12 cellular contexts compared by ENCODE assay signal in genomic region chr1:153635872-153636271, GRCh38. TPM values are rescaled to one million over a fixed set of nuclear protein-coding genes. Genes with fewer than 3 reads are reported as not detected.
DNase-seq lines count a peak whose midpoint lies in the region; ATAC-seq, FAIRE-seq and TF ChIP-seq lines count a peak whose summit lies in the region.
"Had no signal": no experiment of that assay in that cellular context is flagged by ENCODE, and none has a peak within 500 bp of the region (broad histone marks: within the 10 kb centered on the region; RNA-seq: fewer than 3 reads in every experiment).

No MANE protein-coding gene starts in this region.

- H3K9ac ChIP-seq in subcutaneous abdominal adipose tissue (ENCODE audit: low read length in 5 of 5), result no peak overlapping the region

- CTCF ChIA-PET in activated naive CD4-positive, alpha-beta T cell treated with anti-CD3 and anti-CD28 coated beads for 36 hours (lab: Charles Lee), result interaction anchor here (3.1 kb wide), 1 partner anchor 103 kb away, joined by 12 read pairs; no protein-coding TSS in a partner anchor

- peak overlapping the region in 1 of 5 donors; percentile 7 for H3K4me3 ChIP-seq in subcutaneous abdominal adipose tissue (ENCODE audit: low read depth in 1 of 5, low read length in 5 of 5)

- H3K4me3 Mint-ChIP-seq in activated naive CD4-positive, alpha-beta T cell treated with anti-CD3 and anti-CD28 coated beads for 36 hours, result peak overlapping the region; percentile 90
- H3K4me3 Mint-ChIP-seq in activated T-helper 17 cell treated with anti-CD3 and anti-CD28 coated beads, Interleukin-2, amount 50 U/mL, for 72 hours, result peak overlapping the region; percentile 95
- H3K4me3 Mint-ChIP-seq in immature natural killer cell, result peak overlapping the region; percentile 69 to 85 (median 78)

- H3K4me1 Mint-ChIP-seq in activated naive CD4-positive, alpha-beta T cell treated with anti-CD3 and anti-CD28 coated beads for 36 hours (ENCODE audit: low read depth), result peaks cover 46% of the 10 kb centered on the region
- peaks cover 25% of the 10 kb centered on the region for H3K4me1 Mint-ChIP-seq in activated T-helper 17 cell treated with anti-CD3 and anti-CD28 coated beads, Interleukin-2, amount 50 U/mL, for 72 hours
- peaks cover 36 to 51% of the 10 kb centered on the region in 2 donors for H3K4me1 Mint-ChIP-seq in immature natural killer cell

- peaks cover 15 to 50% (median 43%) of the 10 kb centered on the region in 5 donors for H3K36me3 ChIP-seq in subcutaneous abdominal adipose tissue (ENCODE audit: control insufficient read depth in 5 of 5, insufficient read depth in 5 of 5, low read length in 5 of 5)

- H3K4me1 ChIP-seq in subcutaneous abdominal adipose tissue (ENCODE audit: control insufficient read depth in 5 of 5, insufficient read depth in 5 of 5, low read length in 5 of 5), result peaks cover 3 to 46% (median 44%) of the 10 kb centered on the region in 5 donors
- H3K4me1 ChIP-seq: BE2C had no signal

- TF ChIP-seq POLR2A in GM12891 (IDR thresholded peaks at IDR 0.05; ENCODE audit: low read depth, low read length), result no peak

- H3K27ac Mint-ChIP-seq in activated naive CD4-positive, alpha-beta T cell treated with anti-CD3 and anti-CD28 coated beads for 36 hours, result peak overlapping the region; percentile 75
- H3K27ac Mint-ChIP-seq in activated T-helper 17 cell treated with anti-CD3 and anti-CD28 coated beads, Interleukin-2, amount 50 U/mL, for 72 hours, result peak overlapping the region; percentile 95
- peak overlapping the region; percentile 34 to 88 (median 80) for H3K27ac Mint-ChIP-seq in immature natural killer cell

- H3K9me3 Mint-ChIP-seq in activated naive CD4-positive, alpha-beta T cell treated with anti-CD3 and anti-CD28 coated beads for 36 hours, result no peaks in the 10 kb centered on the region
- no peaks in the 10 kb centered on the region for H3K9me3 Mint-ChIP-seq in activated T-helper 17 cell treated with anti-CD3 and anti-CD28 coated beads, Interleukin-2, amount 50 U/mL, for 72 hours
- no peaks in the 10 kb centered on the region for H3K9me3 Mint-ChIP-seq in immature natural killer cell

- intact Hi-C loops in activated naive CD4-positive, alpha-beta T cell treated with anti-CD3 and anti-CD28 coated beads for 36 hours (cut with micrococcal nuclease), result loop anchor here (2.0 kb wide), 1 partner anchor 125 kb away; no protein-coding TSS in a partner anchor

- peak overlapping the region; percentile 100 for H3K27ac ChIP-seq in subcutaneous abdominal adipose tissue (ENCODE audit: low read depth, low read length)

- H3K9me3 ChIP-seq in subcutaneous abdominal adipose tissue (ENCODE audit: control insufficient read depth in 5 of 5, low read length in 5 of 5), result no peaks in the 10 kb centered on the region
- H3K9me3 ChIP-seq: BE2C had no signal

- H3K36me3 Mint-ChIP-seq in activated naive CD4-positive, alpha-beta T cell treated with anti-CD3 and anti-CD28 coated beads for 36 hours (ENCODE audit: low read depth), result peaks cover 44% of the 10 kb centered on the region
- H3K36me3 Mint-ChIP-seq in activated T-helper 17 cell treated with anti-CD3 and anti-CD28 coated beads, Interleukin-2, amount 50 U/mL, for 72 hours (ENCODE audit: low read depth), result peaks cover 73% of the 10 kb centered on the region
- H3K36me3 Mint-ChIP-seq in immature natural killer cell, result peaks cover 10 to 11% (median 11%) of the 10 kb centered on the region in 3 donors

- no peak for ATAC-seq in activated T-helper 17 cell treated with anti-CD3 and anti-CD28 coated beads, Interleukin-2, amount 50 U/mL, for 72 hours (replicated peaks)
- ATAC-seq in HG03432 (IDR thresholded peaks at IDR 0.05; ENCODE audit: unreplicated experiment), result no peak

- no peaks in the 10 kb centered on the region for H3K27me3 ChIP-seq in subcutaneous abdominal adipose tissue (ENCODE audit: control insufficient read depth in 5 of 5, insufficient read depth in 4 of 5, low read length in 5 of 5)
- H3K27me3 ChIP-seq: BE2C had no signal

- no peak for FAIRE-seq in GM12891 (lab: Jason Lieb, UNC)
- FAIRE-seq: bronchial epithelial cell had no signal

- no peaks in the 10 kb centered on the region for H3K27me3 Mint-ChIP-seq in activated naive CD4-positive, alpha-beta T cell treated with anti-CD3 and anti-CD28 coated beads for 36 hours (ENCODE audit: low read depth)
- H3K27me3 Mint-ChIP-seq in activated T-helper 17 cell treated with anti-CD3 and anti-CD28 coated beads, Interleukin-2, amount 50 U/mL, for 72 hours, result no peaks in the 10 kb centered on the region
- H3K27me3 Mint-ChIP-seq in immature natural killer cell (ENCODE audit: low read depth in 3 of 3), result peaks cover 4 to 13% (median 7%) of the 10 kb centered on the region in 3 donors

- no peak for DNase-seq in activated naive CD4-positive, alpha-beta T cell treated with anti-CD3 and anti-CD28 coated beads for 36 hours
- DNase-seq in activated naive CD4-positive, alpha-beta T cell treated with Interleukin-2 at 50 U/mL for 16 hours, result no peak
- DNase-seq in immature natural killer cell, result no peak
- no peak for DNase-seq in GM12891 (ENCODE audit: insufficient read length, low spot score)
- DNase-seq in activated CD4-positive, CD25-positive, alpha-beta regulatory T cell (lab: John Stamatoyannopoulos, UW), result no peak
- DNase-seq: BE2C, NCI-H1417, SW 1271 had no signal

TF ChIP-seq in GM12891, 5 proteins besides CTCF, POLR2A, EP300 and RAD21:
- TF ChIP-seq SPI1 (IDR thresholded peaks at IDR 0.05; ENCODE audit: low read depth, low read length) (no peak), TAF1 (IDR thresholded peaks at IDR 0.05; ENCODE audit: low read depth, low read length) (no peak), PAX5 (IDR thresholded peaks at IDR 0.05; ENCODE audit: insufficient read depth, low read length, severe bottlenecking) (no peak), POU2F2 (IDR thresholded peaks at IDR 0.05; ENCODE audit: low read depth, low read length) (no peak), POLR2AphosphoS5 (IDR thresholded peaks at IDR 0.05; ENCODE audit: low read depth, low read length) (no peak)
TF ChIP-seq in GM12891: peak in this region for 0.

RNA-seq across cellular contexts. Expression of gene CHTOP, which starts 2.0 kb away (rescaled TPM):
- 10 to 100 TPM; 88.2 to 91.3 TPM for total RNA-seq in activated naive CD4-positive, alpha-beta T cell treated with anti-CD3 and anti-CD28 coated beads for 36 hours
- total RNA-seq in activated T-helper 17 cell treated with anti-CD3 and anti-CD28 coated beads, Interleukin-2, amount 50 U/mL, for 72 hours, result 10 to 100 TPM; 70.6 to 88.6 TPM
- polyA plus RNA-seq in immature natural killer cell, result 10 to 100 TPM; 37.5 to 70.8 (median 63.1) TPM
- polyA plus RNA-seq in GM12891 (2012; ENCODE audit: low read depth, missing spikeins), result 41.7 TPM

RNA-seq across cellular contexts. Expression of gene S100A1, which starts 7.6 kb away (rescaled TPM):
- not detected for total RNA-seq in activated naive CD4-positive, alpha-beta T cell treated with anti-CD3 and anti-CD28 coated beads for 36 hours
- not detected for total RNA-seq in activated T-helper 17 cell treated with anti-CD3 and anti-CD28 coated beads, Interleukin-2, amount 50 U/mL, for 72 hours
- not detected for polyA plus RNA-seq in immature natural killer cell
- 1.6 TPM for polyA plus RNA-seq in GM12891 (2012; ENCODE audit: low read depth, missing spikeins)
- total RNA-seq: bronchial epithelial cell had no signal

RNA-seq across cellular contexts. Expression of gene S100A13, which starts 8.6 kb away (rescaled TPM):
- total RNA-seq in activated naive CD4-positive, alpha-beta T cell treated with anti-CD3 and anti-CD28 coated beads for 36 hours, result 1 to 10 TPM; 6.6 to 7.0 TPM
- total RNA-seq in activated T-helper 17 cell treated with anti-CD3 and anti-CD28 coated beads, Interleukin-2, amount 50 U/mL, for 72 hours, result 1 to 10 TPM; 6.8 to 7.9 TPM
- 1 to 10 TPM; 1.5 to 9.7 (median 3.7) TPM for polyA plus RNA-seq in immature natural killer cell
- polyA plus RNA-seq in GM12891 (2012; ENCODE audit: low read depth, missing spikeins), result 19.4 TPM

RNA-seq across cellular contexts. Expression of gene S100A14, which starts 19.7 kb away (rescaled TPM):
- not detected for total RNA-seq in activated naive CD4-positive, alpha-beta T cell treated with anti-CD3 and anti-CD28 coated beads for 36 hours
- under 1 TPM in 1 of 2 donors, not detected in 1; 0.71 TPM for total RNA-seq in activated T-helper 17 cell treated with anti-CD3 and anti-CD28 coated beads, Interleukin-2, amount 50 U/mL, for 72 hours
- polyA plus RNA-seq in immature natural killer cell, result not detected
- 0.83 TPM for polyA plus RNA-seq in GM12891 (2012; ENCODE audit: low read depth, missing spikeins)

RNA-seq across cellular contexts. Expression of gene SNAPIN, which starts 22.6 kb away (rescaled TPM):
- 10 to 100 TPM; 24.4 to 26.2 TPM for total RNA-seq in activated naive CD4-positive, alpha-beta T cell treated with anti-CD3 and anti-CD28 coated beads for 36 hours
- 10 to 100 TPM; 27.3 to 29.0 TPM for total RNA-seq in activated T-helper 17 cell treated with anti-CD3 and anti-CD28 coated beads, Interleukin-2, amount 50 U/mL, for 72 hours
- polyA plus RNA-seq in immature natural killer cell, result 100 to 1,000 TPM in 1 of 3 donors, 10 to 100 TPM in 2; 95.8 to 106 (median 96.0) TPM
- polyA plus RNA-seq in GM12891 (2012; ENCODE audit: low read depth, missing spikeins), result 40.6 TPM
